22 cellular contexts compared by ENCODE assay signal in the genomic region with DNA sequence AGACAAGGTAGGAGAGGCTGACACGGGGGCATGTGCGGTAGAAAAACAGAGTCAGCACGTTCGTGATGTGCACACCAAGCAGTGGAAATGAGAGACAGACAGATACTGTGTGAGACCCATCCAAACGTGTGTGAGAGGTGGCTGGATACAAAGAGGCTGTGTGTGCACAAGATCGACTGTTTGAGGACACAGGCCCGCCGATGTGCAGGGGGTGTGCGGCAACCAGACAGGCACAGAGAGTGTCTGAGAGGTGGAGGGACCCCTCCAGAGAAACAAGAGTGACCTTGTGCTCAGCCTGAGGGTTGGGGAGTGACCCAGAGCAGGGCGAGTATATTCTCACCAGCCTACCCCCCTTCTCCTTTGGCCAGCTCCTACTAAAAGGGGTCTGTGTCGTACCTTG.
DNase-seq lines count a peak whose midpoint lies in the region; ATAC-seq and TF ChIP-seq lines count a peak whose summit lies in the region.
"Had no signal": no experiment of that assay in that cellular context is flagged by ENCODE, and none has a peak within 500 bp of the region (broad histone marks: within the 10 kb centered on the region; RNA-seq: fewer than 3 reads in every experiment).

No MANE protein-coding gene starts in this region.

- H3K9me3 ChIP-seq in BLaER1 treated with 17β-estradiol and CSF1 and Interleukin-3, amounts not matched to agents 10 nM and 100 nM (replicated peaks in 1 of 11) = no peaks in the 10 kb centered on the region
- H3K9me3 ChIP-seq in heart right ventricle (no peaks in the 10 kb centered on the region), Peyer's patch (no peaks in the 10 kb centered on the region)
- H3K9me3 ChIP-seq: upper lobe of right lung had no signal

- no peaks in the 10 kb centered on the region for H3K9me3 Mint-ChIP-seq in brain
- no peaks in the 10 kb centered on the region for H3K9me3 Mint-ChIP-seq in activated T-helper 1 cell treated with anti-CD3 and anti-CD28 coated beads, Interleukin-12 subunit alpha, Interleukin-12 subunit beta, Interleukin-2, Interleukin-4 antibody, amounts not matched to agents 30 ng/mL and 10 ng/mL and 1 ng/mL, durations not matched to agents 14 hours and 24 hours and 36 hours
- H3K9me3 Mint-ChIP-seq: CD4-positive, alpha-beta T cell; natural killer cell treated with Interleukin-12 subunit alpha and Interleukin-12 subunit beta and Interleukin-15 and Interleukin-18, amount 100 ng/mL, for 72 hours had no signal

- H3K27ac Mint-ChIP-seq in brain = peak overlapping the region in 4 of 5 experiments; percentile 14 to 63 (median 25)
- no peak overlapping the region for H3K27ac Mint-ChIP-seq in activated T-helper 1 cell treated with anti-CD3 and anti-CD28 coated beads, Interleukin-12 subunit alpha, Interleukin-12 subunit beta, Interleukin-2, Interleukin-4 antibody, amounts not matched to agents 30 ng/mL and 10 ng/mL and 1 ng/mL, durations not matched to agents 14 hours and 24 hours and 36 hours
- H3K27ac Mint-ChIP-seq: CD4-positive, alpha-beta T cell; natural killer cell treated with Interleukin-12 subunit alpha and Interleukin-12 subunit beta and Interleukin-15 and Interleukin-18, amount 100 ng/mL, for 72 hours had no signal

- no peaks in the 10 kb centered on the region for H3K27me3 ChIP-seq in BLaER1 treated with 17β-estradiol and CSF1 and Interleukin-3, amounts not matched to agents 10 nM and 100 nM
- H3K27me3 ChIP-seq in heart right ventricle (no peaks in the 10 kb centered on the region), Peyer's patch (no peaks in the 10 kb centered on the region)
- H3K27me3 ChIP-seq: upper lobe of right lung had no signal

- H3K4me3 ChIP-seq in BLaER1 treated with 17β-estradiol and CSF1 and Interleukin-3, amounts not matched to agents 10 nM and 100 nM = no peak overlapping the region
- H3K4me3 ChIP-seq in heart right ventricle = no peak overlapping the region
- no peak overlapping the region for H3K4me3 ChIP-seq in Peyer's patch
- H3K4me3 ChIP-seq in coronary artery = no peak overlapping the region
- H3K4me3 ChIP-seq: lung, upper lobe of right lung had no signal

- DNase-seq in heart right ventricle (no peak), nucleus accumbens (lab: John Stamatoyannopoulos, UW) (peak in 34 of 56 donors; percentile 22 to 74 (median 60)), Peyer's patch (no peak), coronary artery (ENCODE audit: low spot score) (no peak)
- DNase-seq in activated T-helper 1 cell treated with anti-CD3 and anti-CD28 coated beads, Interleukin-12 subunit alpha, Interleukin-12 subunit beta, Interleukin-2, Interleukin-4 antibody, amounts not matched to agents 30 ng/mL and 10 ng/mL and 1 ng/mL, durations not matched to agents 14 hours and 24 hours and 36 hours (ENCODE audit: low spot score) = no peak
- DNase-seq: ACHN; activated CD4-positive, alpha-beta T cell treated with anti-CD3 and anti-CD28 coated beads for 48 hours; activated naive CD4-positive, alpha-beta T cell treated with Interleukin-2 at 50 U/mL for 16 hours; activated T-cell treated with anti-CD3 and anti-CD28 coated beads for 4 hours; CD4-positive, alpha-beta T cell; dermis blood vessel endothelial cell; DMS79; Karpas-422; NCI-H1105; NCI-H526 treated with DMSO at 0.1 percent for 48 hours; stimulated activated naive CD4-positive, alpha-beta T cell treated with Interleukin-2 at 50 U/mL for 16 hours; upper lobe of right lung had no signal

- H3K4me3 Mint-ChIP-seq in brain = no peak overlapping the region
- H3K4me3 Mint-ChIP-seq in activated T-helper 1 cell treated with anti-CD3 and anti-CD28 coated beads, Interleukin-12 subunit alpha, Interleukin-12 subunit beta, Interleukin-2, Interleukin-4 antibody, amounts not matched to agents 30 ng/mL and 10 ng/mL and 1 ng/mL, durations not matched to agents 14 hours and 24 hours and 36 hours = no peak overlapping the region
- H3K4me3 Mint-ChIP-seq: CD4-positive, alpha-beta T cell; natural killer cell treated with Interleukin-12 subunit alpha and Interleukin-12 subunit beta and Interleukin-15 and Interleukin-18, amount 100 ng/mL, for 72 hours had no signal

- peak overlapping the region in 5 of 11 experiments; percentile 4 to 62 (median 17); a peak in 4 of 22 replicates for H3K9ac ChIP-seq in BLaER1 treated with 17β-estradiol and CSF1 and Interleukin-3, amounts not matched to agents 10 nM and 100 nM

- peaks cover 19% of the 10 kb centered on the region for H3K36me3 Mint-ChIP-seq in brain
- H3K36me3 Mint-ChIP-seq in activated T-helper 1 cell treated with anti-CD3 and anti-CD28 coated beads, Interleukin-12 subunit alpha, Interleukin-12 subunit beta, Interleukin-2, Interleukin-4 antibody, amounts not matched to agents 30 ng/mL and 10 ng/mL and 1 ng/mL, durations not matched to agents 14 hours and 24 hours and 36 hours (ENCODE audit: low read depth) = no peaks in the 10 kb centered on the region
- H3K36me3 Mint-ChIP-seq: natural killer cell treated with Interleukin-12 subunit alpha and Interleukin-12 subunit beta and Interleukin-15 and Interleukin-18, amount 100 ng/mL, for 72 hours had no signal

- H3K27ac ChIP-seq in BLaER1 treated with 17β-estradiol and CSF1 and Interleukin-3, amounts not matched to agents 10 nM and 100 nM = peak overlapping the region in 3 of 11 experiments; percentile 13 to 33 (median 25); a peak in 3 of 22 replicates
- H3K27ac ChIP-seq in heart right ventricle (peak overlapping the region; percentile 31 to 90 (median 79)), Peyer's patch (no peak overlapping the region), coronary artery (peak overlapping the region in 1 of 2 donors; percentile 25)
- H3K27ac ChIP-seq: upper lobe of right lung had no signal

- peak; percentile 6 to 55 (median 16) for ATAC-seq in heart right ventricle
- no peak for ATAC-seq in activated CD4-positive, CD25-positive, alpha-beta regulatory T cell treated with anti-CD3 and anti-CD28 coated beads, Interleukin-2, amount 50 U/mL, for 24 hours
- ATAC-seq: upper lobe of right lung had no signal

- peaks cover 2 to 70% (median 52%) of the 10 kb centered on the region in 11 experiments; a peak in 16 of 22 replicates for H3K36me3 ChIP-seq in BLaER1 treated with 17β-estradiol and CSF1 and Interleukin-3, amounts not matched to agents 10 nM and 100 nM
- H3K36me3 ChIP-seq in heart right ventricle (no peaks in the 10 kb centered on the region), Peyer's patch (no peaks in the 10 kb centered on the region)
- H3K36me3 ChIP-seq: upper lobe of right lung had no signal

- 49 to 60% methylated on average over 11 of the region's 11 CpGs for WGBS in heart right ventricle, 2 donors

- peaks cover 4 to 100% (median 90%) of the 10 kb centered on the region in 11 experiments; a peak in 21 of 22 replicates for H4K20me1 ChIP-seq in BLaER1 treated with 17β-estradiol and CSF1 and Interleukin-3, amounts not matched to agents 10 nM and 100 nM

- H3K27me3 Mint-ChIP-seq in brain = peaks cover 2% of the 10 kb centered on the region
- H3K27me3 Mint-ChIP-seq in activated T-helper 1 cell treated with anti-CD3 and anti-CD28 coated beads, Interleukin-12 subunit alpha, Interleukin-12 subunit beta, Interleukin-2, Interleukin-4 antibody, amounts not matched to agents 30 ng/mL and 10 ng/mL and 1 ng/mL, durations not matched to agents 14 hours and 24 hours and 36 hours (ENCODE audit: insufficient read depth) = peaks cover 9% of the 10 kb centered on the region

- TF ChIP-seq POLR2A in Peyer's patch (IDR thresholded peaks at IDR 0.05) = no peak

- H3K4me1 ChIP-seq in BLaER1 treated with 17β-estradiol and CSF1 and Interleukin-3, amounts not matched to agents 10 nM and 100 nM = peaks cover 11 to 54% (median 38%) of the 10 kb centered on the region in 10 experiments; a peak in 19 of 20 replicates
- H3K4me1 ChIP-seq in heart right ventricle = peaks cover 35 to 98% (median 75%) of the 10 kb centered on the region in 9 donors
- no peaks in the 10 kb centered on the region for H3K4me1 ChIP-seq in Peyer's patch

- H3K4me2 ChIP-seq in BLaER1 treated with 17β-estradiol and CSF1 and Interleukin-3, amounts not matched to agents 10 nM and 100 nM = peak overlapping the region in 8 of 11 experiments; percentile 19 to 65 (median 50); a peak in 14 of 22 replicates

- TF ChIP-seq CTCF in brain (conservative IDR thresholded peaks at IDR 0.05) (no peak), heart right ventricle (IDR thresholded peaks at IDR 0.05) (no peak), Peyer's patch (IDR thresholded peaks at IDR 0.05) (no peak), coronary artery (IDR thresholded peaks at IDR 0.05) (no peak)

- peaks cover 76% of the 10 kb centered on the region for H3K4me1 Mint-ChIP-seq in brain
- H3K4me1 Mint-ChIP-seq in activated T-helper 1 cell treated with anti-CD3 and anti-CD28 coated beads, Interleukin-12 subunit alpha, Interleukin-12 subunit beta, Interleukin-2, Interleukin-4 antibody, amounts not matched to agents 30 ng/mL and 10 ng/mL and 1 ng/mL, durations not matched to agents 14 hours and 24 hours and 36 hours (ENCODE audit: low read depth) = no peaks in the 10 kb centered on the region

- intact Hi-C loops in heart right ventricle (cut with DNase I) = no loop called here
- intact Hi-C loops in activated T-helper 1 cell treated with anti-CD3 and anti-CD28 coated beads, Interleukin-12 subunit alpha, Interleukin-12 subunit beta, Interleukin-2, Interleukin-4 antibody, amounts not matched to agents 30 ng/mL and 10 ng/mL and 1 ng/mL, durations not matched to agents 14 hours and 24 hours and 36 hours (cut with micrococcal nuclease) = no loop called here

Comparison
In these comparisons a context has a peak if more than half of its experiments do, and no peak if none do; other contexts are left out.
1. H3K27ac ChIP-seq: peak in heart right ventricle (10 of 10); none in Peyer's patch (0 of 4).
2. ATAC-seq: peak in heart right ventricle (8 of 8); none in activated CD4-positive, CD25-positive, alpha-beta regulatory T cell treated with anti-CD3 and anti-CD28 coated beads, Interleukin-2, amount 50 U/mL, for 24 hours (0 of 2).
3. DNase-seq: peak in nucleus accumbens (34 of 56); none in heart right ventricle (0 of 2), Peyer's patch (0 of 3), activated T-helper 1 cell treated with anti-CD3 and anti-CD28 coated beads, Interleukin-12 subunit alpha, Interleukin-12 subunit beta, Interleukin-2, Interleukin-4 antibody, amounts not matched to agents 30 ng/mL and 10 ng/mL and 1 ng/mL, durations not matched to agents 14 hours and 24 hours and 36 hours (single experiment) and coronary artery (single experiment).